31 cellular contexts compared by ENCODE assay signal in genomic region chr11:17477084-17477333, GRCh38. TPM values are rescaled to one million over a fixed set of nuclear protein-coding genes. Genes with fewer than 3 reads are reported as not detected.
DNase-seq lines count a peak whose midpoint lies in the region; ATAC-seq, FAIRE-seq and TF ChIP-seq lines count a peak whose summit lies in the region.
"Had no signal": no experiment of that assay in that cellular context is flagged by ENCODE, and none has a peak within 500 bp of the region (broad histone marks: within the 10 kb centered on the region; RNA-seq: fewer than 3 reads in every experiment).

No MANE protein-coding gene starts in this region.

- H4K8ac ChIP-seq in mesendoderm (ENCODE audit: low read depth, low read length) = no peak overlapping the region

- H2BK15ac ChIP-seq in mesendoderm (replicated peaks; ENCODE audit: low read depth) = no peak overlapping the region

- dilution Hi-C loops in mammary epithelial cell (cut with HindIII; ENCODE audit: low sequenced_read_pairs) = no loop called here

- H3K27me3 ChIP-seq in H7 (ENCODE audit: control insufficient read depth, insufficient read depth, low read length) (peaks cover 62% of the 10 kb centered on the region), mesendoderm (ENCODE audit: insufficient read depth, low read length, poor library complexity) (peaks cover 29% of the 10 kb centered on the region), mammary epithelial cell (ENCODE audit: insufficient read depth, low read length) (peaks cover 25% of the 10 kb centered on the region)

- no peak for ATAC-seq in A549
- no peak for ATAC-seq in HG02870 (IDR thresholded peaks at IDR 0.05; ENCODE audit: unreplicated experiment)
- ATAC-seq: activated T-helper 17 cell treated with anti-CD3 and anti-CD28 coated beads, Interleukin-2, amount 50 U/mL, for 72 hours; T-cell had no signal

- CTCF ChIA-PET in A549 (lab: Yijun Ruan, JAX) = interaction anchor here (0.8 to 3.7 kb wide), 2 partner anchors 88 to 93 kb away, joined by 3 to 14 read pairs; partner anchors contain the start of gene KCNJ11
- CTCF ChIA-PET in mammary epithelial cell (lab: Charles Lee; ENCODE audit: low non-redundant PET) = no interaction called here

- no peak overlapping the region for H2BK120ac ChIP-seq in mesendoderm (ENCODE audit: low read depth, low read length)

- no peak overlapping the region for H3K4ac ChIP-seq in mesendoderm (ENCODE audit: low read depth, low read length)

- POLR2A ChIA-PET in A549 (lab: Yijun Ruan, JAX) = no interaction called here

- no peak overlapping the region for H3K18ac ChIP-seq in mesendoderm (ENCODE audit: low read length)

- H3K4me3 ChIP-seq in A549 = peak overlapping the region; percentile 67
- peak overlapping the region; percentile 21; the same call in 1 of the 2 replicates for H3K4me3 ChIP-seq in H7 (ENCODE audit: insufficient read depth, low read depth, low read length)
- no peak overlapping the region for H3K4me3 ChIP-seq in mesendoderm (ENCODE audit: low read length)
- no peak overlapping the region for H3K4me3 ChIP-seq in mammary epithelial cell (replicated peaks in 1 of 3; ENCODE audit: insufficient read depth in 1 of 3, low read depth in 2 of 3, low read length in 3 of 3)
- H3K4me3 ChIP-seq: SJCRH30 had no signal

- H3K27ac Mint-ChIP-seq in chondrocyte (ENCODE audit: unreplicated experiment) = no peak overlapping the region
- H3K27ac Mint-ChIP-seq: activated T-helper 17 cell treated with anti-CD3 and anti-CD28 coated beads, Interleukin-2, amount 50 U/mL, for 72 hours; mesothelial cell of epicardium; T-cell had no signal

- no peaks in the 10 kb centered on the region for H3K79me1 ChIP-seq in mesendoderm (ENCODE audit: low read length)

- H4K5ac ChIP-seq in mesendoderm (ENCODE audit: low read length) = no peak overlapping the region

- H2BK5ac ChIP-seq in mesendoderm (ENCODE audit: low read length) = no peak overlapping the region

- no peak for TF ChIP-seq POLR2A in A549 (IDR thresholded peaks at IDR 0.05; ENCODE audit: low read length)

- no peak for TF ChIP-seq EP300 in A549 (IDR thresholded peaks at IDR 0.05)

- no peaks in the 10 kb centered on the region for H4K20me1 ChIP-seq in mammary epithelial cell (ENCODE audit: insufficient read depth, low read length)

- no peak for FAIRE-seq in A549 (lab: Jason Lieb, UNC)
- FAIRE-seq: colon, islet of Langerhans, small intestine had no signal

- no peak overlapping the region for H2AFZ ChIP-seq in mammary epithelial cell (ENCODE audit: low read depth, low read length)

- H3K79me2 ChIP-seq in mesendoderm (ENCODE audit: control insufficient read depth, insufficient read depth, low read length) (no peaks in the 10 kb centered on the region), mammary epithelial cell (ENCODE audit: insufficient read depth, low read length) (no peaks in the 10 kb centered on the region)

- no peak overlapping the region for H2AK5ac ChIP-seq in mesendoderm (ENCODE audit: low read length)

- peaks cover 9% of the 10 kb centered on the region for H3K4me1 Mint-ChIP-seq in chondrocyte (ENCODE audit: low read depth)
- H3K4me1 Mint-ChIP-seq: activated T-helper 17 cell treated with anti-CD3 and anti-CD28 coated beads, Interleukin-2, amount 50 U/mL, for 72 hours had no signal

- H3K36me3 ChIP-seq in H7 (replicated peaks; ENCODE audit: control insufficient read depth, insufficient read depth, low read length) (no peaks in the 10 kb centered on the region), mesendoderm (ENCODE audit: control insufficient read depth, insufficient read depth, low read length) (no peaks in the 10 kb centered on the region), mammary epithelial cell (ENCODE audit: insufficient read depth, low read length) (no peaks in the 10 kb centered on the region)
- H3K36me3 ChIP-seq: BLaER1, heart right ventricle, SJCRH30, transverse colon had no signal

- H3K9me3 ChIP-seq in A549 (no peaks in the 10 kb centered on the region), mammary epithelial cell (replicated peaks; ENCODE audit: insufficient read depth, low read length) (no peaks in the 10 kb centered on the region)
- H3K9me3 ChIP-seq: BLaER1, heart right ventricle, SJCRH30, transverse colon had no signal

- WGBS in A549 (ENCODE audit: missing lambda C conversion rate) = 34% methylated on average over 9 of the region's 9 CpGs
- no CpG with 5 or more reads among the region's 9 CpGs for WGBS in mesendoderm (ENCODE audit: extremely low coverage, insufficient coverage, low lambda C conversion rate)
- WGBS in mammary epithelial cell (ENCODE audit: low coverage, missing lambda C conversion rate) = 80% methylated on average over 2 of the region's 9 CpGs

- no peak for DNase-seq in A549 (ENCODE audit: low read depth in 1 of 2, low spot score in 1 of 2)
- no peak for DNase-seq in H7
- DNase-seq in chondrocyte (ENCODE audit: low spot score) = no peak
- DNase-seq in mesendoderm = no peak
- DNase-seq in NCI-H774 (lab: John Stamatoyannopoulos, UW) = no peak
- DNase-seq in mammary epithelial cell = no peak
- DNase-seq in SK-N-DZ (ENCODE audit: low spot score) = no peak
- DNase-seq: activated CD4-positive, alpha-beta T cell treated with anti-CD3 and anti-CD28 coated beads, Interleukin-2, amount 50 U/mL, for 48 hours; effector memory CD4-positive, alpha-beta T cell; erythroblast; GDM1; GOT3; heart right ventricle; KBM-7; MM.1S; naive B cell; NCI-H2029 treated with DMSO at 0.1 percent for 48 hours; NCI-H226; SJCRH30; small intestine; stimulated activated CD4-positive, alpha-beta T cell treated with anti-CD3 and anti-CD28 coated beads, Interleukin-1b, Interleukin-23, amount 100 ng/mL, for 48 hours; T-cell; transverse colon had no signal

- H3K36me3 Mint-ChIP-seq in chondrocyte (ENCODE audit: low read depth) = no peaks in the 10 kb centered on the region
- H3K36me3 Mint-ChIP-seq: mesothelial cell of epicardium, naive B cell, T-cell had no signal

- TF ChIP-seq RAD21 in A549 (conservative IDR thresholded peaks at IDR 0.05 in 1 of 2, IDR thresholded peaks at IDR 0.05 in 1 of 2) = no peak

- H3K4me1 ChIP-seq in A549 = no peaks in the 10 kb centered on the region
- no peaks in the 10 kb centered on the region for H3K4me1 ChIP-seq in mesendoderm (ENCODE audit: control insufficient read depth, low read depth, low read length)
- peaks cover 5% of the 10 kb centered on the region for H3K4me1 ChIP-seq in mammary epithelial cell (ENCODE audit: insufficient read depth, low read length)
- H3K4me1 ChIP-seq: SJCRH30 had no signal

- in situ Hi-C loops in mammary epithelial cell (cut with MboI; ENCODE audit: low sequenced_read_pairs in 2 of 2) = no loop called here

- H3K4me2 ChIP-seq in A549 (peak overlapping the region; percentile 90), mesendoderm (ENCODE audit: low read length) (no peak overlapping the region), mammary epithelial cell (ENCODE audit: insufficient read depth, low read depth, low read length) (no peak overlapping the region)

- H3K27ac ChIP-seq in A549 (peak overlapping the region in 1 of 2 experiments; percentile 80; a peak in 4 of 6 replicates), mesendoderm (ENCODE audit: low read depth, low read length) (no peak overlapping the region), mammary epithelial cell (ENCODE audit: insufficient read depth, low read depth, low read length) (no peak overlapping the region)
- H3K27ac ChIP-seq: BLaER1, heart right ventricle, SJCRH30, transverse colon had no signal

- H3K9me3 Mint-ChIP-seq in chondrocyte (ENCODE audit: low read depth) = no peaks in the 10 kb centered on the region
- H3K9me3 Mint-ChIP-seq: activated T-helper 17 cell treated with anti-CD3 and anti-CD28 coated beads, Interleukin-2, amount 50 U/mL, for 72 hours; mesothelial cell of epicardium; naive B cell; T-cell had no signal

- H3K4me3 Mint-ChIP-seq in chondrocyte (ENCODE audit: unreplicated experiment) = peak overlapping the region; percentile 44
- H3K4me3 Mint-ChIP-seq: activated T-helper 17 cell treated with anti-CD3 and anti-CD28 coated beads, Interleukin-2, amount 50 U/mL, for 72 hours; naive B cell; T-cell had no signal

- no TSS peak for BruUV-seq in mammary epithelial cell (replicated peaks; lab: Mats Ljungman, UMichigan)

- H3K27me3 Mint-ChIP-seq in chondrocyte (ENCODE audit: low read depth) = peaks cover 82% of the 10 kb centered on the region

- TF ChIP-seq CTCF in A549 (IDR thresholded peaks at IDR 0.05) (no peak), chondrocyte (IDR thresholded peaks at IDR 0.05) (no peak), mammary epithelial cell (conservative IDR thresholded peaks at IDR 0.05 in 1 of 2, IDR thresholded peaks at IDR 0.05 in 1 of 2; ENCODE audit: extremely low read depth in 1 of 2, insufficient read depth in 1 of 2, low read depth in 1 of 2, low read length in 2 of 2) (no peak)

- no peak overlapping the region for H3K56ac ChIP-seq in mesendoderm (ENCODE audit: low read length)

- intact Hi-C loops in mammary epithelial cell (cut with micrococcal nuclease) = no loop called here

- H3K23ac ChIP-seq in mesendoderm (ENCODE audit: low read length) = peak overlapping the region; percentile 71

- H3K9ac ChIP-seq in mesendoderm (ENCODE audit: low read length) (no peak overlapping the region), mammary epithelial cell (ENCODE audit: insufficient read depth, low read length) (no peak overlapping the region)
- H3K9ac ChIP-seq: BLaER1 had no signal

TF ChIP-seq in A549, 52 proteins besides CTCF, POLR2A, EP300 and RAD21 (continues in another document):
- TF ChIP-seq CBX2 (IDR thresholded peaks at IDR 0.05; ENCODE audit: borderline replicate concordance, low read depth) (no peak), KDM1A (IDR thresholded peaks at IDR 0.05; ENCODE audit: low read depth) (no peak), ZSCAN20 (CRISPR knock-in tag; IDR thresholded peaks at IDR 0.05) (no peak), JUNB (IDR thresholded peaks at IDR 0.05) (no peak), NPAS2 (CRISPR knock-in tag; IDR thresholded peaks at IDR 0.05; ENCODE audit: borderline replicate concordance) (no peak), RARB (CRISPR knock-in tag; IDR thresholded peaks at IDR 0.05) (no peak), CEBPB (IDR thresholded peaks at IDR 0.05) (no peak), HEYL (CRISPR knock-in tag; IDR thresholded peaks at IDR 0.05) (no peak), ZFP36 (IDR thresholded peaks at IDR 0.05; ENCODE audit: borderline replicate concordance, partially characterized antibody) (no peak)

RNA-seq across cellular contexts. Expression of gene ABCC8, which starts 0.4 kb away (rescaled TPM):
- 2.0 and 2.5 TPM in 2 replicates for polyA plus RNA-seq in A549 (2011; rRNA removed)
- polyA plus RNA-seq in A549 (2012; cell fraction: cytosol; rRNA removed) = 1.4 and 1.8 TPM in 2 replicates
- 14.3 and 15.4 TPM in 2 replicates for polyA plus RNA-seq in A549 (2012; cell fraction: nucleus; rRNA removed)
- 1.1 to 1.3 TPM (median 1.2 TPM) in 3 replicates for polyA plus RNA-seq in A549 (2017; fragmentation: RNase III; extraction: RNeasy Plus Mini Kit Qiagen cat#74134 plus additional on column Dnase treatment)
- 6.5 and 8.8 TPM in 2 replicates for polyA minus RNA-seq in A549 (2011; rRNA and poly(A)+ RNA removed)
- total RNA-seq in H7 (2014; rRNA removed; shearing (Covaris generic)) = 0.15 and 0.55 TPM in 2 replicates
- total RNA-seq in chondrocyte = not detected in 3 replicates
- 0.07 TPM for polyA plus RNA-seq in mesendoderm (2013, experiment 1 of 2)
- 0.18 TPM for polyA plus RNA-seq in mesendoderm (2013, experiment 2 of 2)
- under 1 TPM in 1 of 2 donors, not detected in 1; 0.17 TPM for total RNA-seq in mammary epithelial cell
- not detected for polyA plus RNA-seq in mammary epithelial cell
- polyA minus RNA-seq in mammary epithelial cell = not detected
- 41.3 and 46.3 TPM in 2 replicates for polyA plus RNA-seq in SK-N-DZ (2014; cell fraction: cytosol; rRNA removed)
- polyA plus RNA-seq in SK-N-DZ (2014; cell fraction: nucleus; rRNA removed) = 473 and 813 TPM in 2 replicates
- total RNA-seq: activated T-helper 17 cell treated with anti-CD3 and anti-CD28 coated beads, Interleukin-2, amount 50 U/mL, for 72 hours; mesothelial cell of epicardium; osteoblast; renal cortical epithelial cell; SJCRH30; T-cell had no signal

Comparison
In these comparisons a context has a peak if more than half of its experiments do, and no peak if none do; other contexts are left out.
1. H3K4me3 ChIP-seq: peak in A549 (single experiment) and H7 (single experiment); none in mesendoderm (single experiment) and mammary epithelial cell (0 of 3).